In the genomic region with DNA sequence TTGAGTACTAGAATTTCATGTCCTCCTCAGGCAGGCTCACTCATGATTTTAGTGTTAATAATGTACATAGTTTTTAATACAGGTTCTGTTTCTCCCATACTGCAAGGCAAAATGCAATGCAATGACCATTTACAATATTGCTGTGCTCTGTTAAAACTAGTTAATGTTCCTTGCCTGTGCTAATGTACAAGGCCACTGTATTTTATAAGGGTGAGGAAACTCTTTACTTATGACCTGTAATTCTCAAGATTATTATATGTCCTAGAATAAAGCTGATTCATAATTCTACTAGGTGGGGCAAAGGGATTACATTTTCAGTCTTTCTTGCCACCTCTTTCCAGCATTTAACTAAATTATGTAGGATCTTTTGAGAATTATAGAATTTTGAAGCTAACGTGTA, we compare ENCODE assay signal across 37 cellular contexts. TPM values are rescaled to one million over a fixed set of nuclear protein-coding genes. Genes with fewer than 3 reads are reported as not detected.
"Had no signal": no experiment of that assay in that cellular context is flagged by ENCODE, and none has a peak within 500 bp of the region (broad histone marks: within the 10 kb centered on the region; RNA-seq: fewer than 3 reads in every experiment).

No MANE protein-coding gene starts in this region.

- FAIRE-seq: astrocyte, TTC549 had no signal

- H3K36me3 ChIP-seq: adrenal gland, brain microvascular endothelial cell, breast epithelium had no signal

- H3K4me1 ChIP-seq: adrenal gland, body of pancreas, breast epithelium had no signal

- H3K27me3 ChIP-seq: body of pancreas, brain microvascular endothelial cell, breast epithelium had no signal

- ATAC-seq: activated CD8-positive, alpha-beta T cell treated with anti-CD3 and anti-CD28 coated beads for 36 hours; activated naive CD4-positive, alpha-beta T cell treated with anti-CD3 and anti-CD28 coated beads, Interleukin-2, amount 50 U/mL, for 72 hours; activated T-cell treated with anti-CD3 and anti-CD28 coated beads, Interleukin-2, amount 50 U/mL, for 4 hours; activated T-cell treated with anti-CD3 and anti-CD28 coated beads, Interleukin-2, amount 50 U/mL, for 72 hours; activated T-helper 17 cell treated with anti-CD3 and anti-CD28 coated beads, Interleukin-2, amount 50 U/mL, for 72 hours; body of pancreas had no signal

- H3K9me3 ChIP-seq: adrenal gland, body of pancreas, breast epithelium had no signal

- H3K4me3 ChIP-seq: adrenal gland, body of pancreas, breast epithelium had no signal

- H3K27ac ChIP-seq: adrenal gland, body of pancreas, brain microvascular endothelial cell, breast epithelium, VCaP had no signal

- DNase-seq: activated B cell treated with CpG ODN at 0.5 μM for 24 hours; activated CD4-positive, alpha-beta memory T cell treated with anti-CD3 and anti-CD28 coated beads for 36 hours; activated CD4-positive, alpha-beta T cell treated with anti-CD3 and anti-CD28 coated beads for 4 hours; activated CD4-positive, alpha-beta T cell treated with anti-CD3 and anti-CD28 coated beads, Interleukin-2, amount 10 ng/mL, durations not matched to agents 24 days and 14 days; activated CD4-positive, alpha-beta T cell treated with anti-CD3 and anti-CD28 coated beads, Interleukin-2, amount 50 U/mL, for 1 hour; activated CD4-positive, alpha-beta T cell treated with anti-CD3 and anti-CD28 coated beads, Interleukin-2, amount 50 U/mL, for 4 hours; activated CD4-positive, CD25-positive, alpha-beta regulatory T cell treated with anti-CD3 and anti-CD28 coated beads, Interleukin-2, amount 50 U/mL, for 72 hours; activated CD8-positive, alpha-beta memory T cell treated with anti-CD3 and anti-CD28 coated beads, Interleukin-2, amount 50 U/mL, for 4 hours; activated CD8-positive, alpha-beta T cell treated with anti-CD3 and anti-CD28 coated beads for 36 hours; activated effector memory CD4-positive, alpha-beta T cell treated with anti-CD3 and anti-CD28 coated beads, Interleukin-2, amount 50 U/mL, for 16 hours; activated gamma-delta T cell treated with Interleukin-2 at 50 U/mL for 16 hours; activated naive CD4-positive, alpha-beta T cell; activated naive CD4-positive, alpha-beta T cell treated with anti-CD3 and anti-CD28 coated beads for 36 hours; activated naive CD4-positive, alpha-beta T cell treated with anti-CD3 and anti-CD28 coated beads, Interleukin-2, amount 50 U/mL, for 16 hours; activated naive CD8-positive, alpha-beta T cell treated with anti-CD3 and anti-CD28 coated beads for 36 hours; activated T-cell treated with anti-CD3 and anti-CD28 coated beads for 4 hours; activated T-cell treated with anti-CD3 and anti-CD28 coated beads, Interleukin-2, amount 50 U/mL, for 1 hour; activated T-cell treated with anti-CD3 and anti-CD28 coated beads, Interleukin-2, amount 50 U/mL, for 4 hours; activated T-cell treated with anti-CD3 and anti-CD28 coated beads, Interleukin-2, amount 50 U/mL, for 72 hours; adrenal gland; amniotic stem cell; aorta; body of pancreas; brain microvascular endothelial cell; central memory CD4-positive, alpha-beta T cell; T-helper 1 cell; T-helper 2 cell; T-helper 9 cell had no signal

RNA-seq across cellular contexts. Expression of a gene that starts 19.4 kb away (rescaled TPM):
- total RNA-seq: activated B cell treated with CpG ODN at 0.5 μM for 24 hours; activated CD4-positive, alpha-beta memory T cell treated with anti-CD3 and anti-CD28 coated beads for 36 hours; activated CD4-positive, alpha-beta T cell treated with anti-CD3 and anti-CD28 coated beads, Interleukin-2, amount 10 ng/mL, durations not matched to agents 24 days and 14 days; activated CD8-positive, alpha-beta memory T cell treated with anti-CD3 and anti-CD28 coated beads for 36 hours; activated CD8-positive, alpha-beta T cell treated with anti-CD3 and anti-CD28 coated beads for 36 hours; activated naive CD4-positive, alpha-beta T cell treated with anti-CD3 and anti-CD28 coated beads for 36 hours; activated naive CD4-positive, alpha-beta T cell treated with anti-CD3 and anti-CD28 coated beads, Interleukin-2, amount 50 U/mL, for 72 hours; activated naive CD8-positive, alpha-beta T cell treated with anti-CD3 and anti-CD28 coated beads for 36 hours; activated T-cell treated with anti-CD3 and anti-CD28 coated beads, Interleukin-2, amount 50 U/mL, for 4 hours; activated T-cell treated with anti-CD3 and anti-CD28 coated beads, Interleukin-2, amount 50 U/mL, for 72 hours; activated T-helper 1 cell treated with anti-CD3 and anti-CD28 coated beads, Interleukin-12 subunit alpha, Interleukin-12 subunit beta, Interleukin-2, Interleukin-4 antibody, amounts not matched to agents 30 ng/mL and 10 ng/mL and 1 ng/mL, durations not matched to agents 14 hours and 24 hours and 36 hours; activated T-helper 17 cell treated with anti-CD3 and anti-CD28 coated beads, Interleukin-2, amount 50 U/mL, for 72 hours; adrenal gland; aorta; astrocyte; body of pancreas; cardiac septum had no signal
- polyA plus RNA-seq: adrenal gland had no signal
